Comparison of ENCODE assay signal across 7 cellular contexts in the genomic region with DNA sequence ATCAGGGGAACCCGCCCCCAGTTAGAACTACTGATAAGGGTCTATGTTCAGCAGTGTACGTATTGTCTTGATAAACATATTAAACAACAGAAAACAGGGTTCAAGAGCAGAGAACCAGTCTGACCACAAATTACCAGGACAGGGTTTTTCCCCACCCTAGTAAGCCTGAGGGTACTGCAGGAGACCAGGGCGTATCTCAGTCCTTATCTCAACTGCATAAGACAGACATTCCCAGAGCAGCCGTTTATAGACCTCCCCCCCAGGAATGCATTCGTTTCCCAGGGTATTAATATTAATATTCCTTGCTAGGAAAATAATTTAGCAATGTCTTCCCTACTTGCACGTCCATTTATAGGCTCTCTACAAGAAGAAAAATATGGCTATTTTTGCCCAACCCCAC. TPM values are rescaled to one million over a fixed set of nuclear protein-coding genes. Genes with fewer than 3 reads are reported as not detected.
"Had no signal": no experiment of that assay in that cellular context is flagged by ENCODE, and none has a peak within 500 bp of the region (broad histone marks: within the 10 kb centered on the region; RNA-seq: fewer than 3 reads in every experiment).

No MANE protein-coding gene starts in this region.

RNA-seq across cellular contexts. Expression of a gene that starts 40.0 kb away (rescaled TPM):
- total RNA-seq: GM23248, GM23338, H1, H4, H7, H9, HFFc6 had no signal
- polyA plus RNA-seq: GM23248, GM23338, H1 had no signal
